ENCODE assay signal across 15 cellular contexts in genomic region chr4:85759392-85759791, GRCh38.
DNase-seq lines count a peak whose midpoint lies in the region; ATAC-seq and TF ChIP-seq lines count a peak whose summit lies in the region.
"Had no signal": no experiment of that assay in that cellular context is flagged by ENCODE, and none has a peak within 500 bp of the region (broad histone marks: within the 10 kb centered on the region; RNA-seq: fewer than 3 reads in every experiment).

No MANE protein-coding gene starts in this region.

- peaks cover 34% of the 10 kb centered on the region for H3K4me1 Mint-ChIP-seq in endodermal cell

- H3K4me3 ChIP-seq in endodermal cell (ENCODE audit: low read length) = no peak overlapping the region
- H3K4me3 ChIP-seq in mesenchymal stem cell (ENCODE audit: insufficient read depth in 1 of 2, low read depth in 1 of 2, low read length in 2 of 2) = no peak overlapping the region
- no peak overlapping the region for H3K4me3 ChIP-seq in trophoblast cell (ENCODE audit: low read depth, low read length)
- H3K4me3 ChIP-seq: GM23248 had no signal

- H3K27ac ChIP-seq in endodermal cell (ENCODE audit: low read depth, low read length) (no peak overlapping the region), mesenchymal stem cell (ENCODE audit: low read length, poor library complexity, severe bottlenecking) (no peak overlapping the region), trophoblast cell (ENCODE audit: low read depth, low read length) (no peak overlapping the region)
- H3K27ac ChIP-seq: C4-2B had no signal

- WGBS in endodermal cell (ENCODE audit: insufficient coverage in 1 of 2, insufficient read length in 1 of 2), 2 experiments = 90 to 96% methylated on average over 3 of the region's 3 CpGs
- WGBS in mesenchymal stem cell = over 99% methylated on average over 3 of the region's 3 CpGs
- WGBS in trophoblast cell (ENCODE audit: extremely low coverage, insufficient coverage, insufficient read length) = no CpG with 5 or more reads among the region's 3 CpGs

- H2AFZ ChIP-seq in mesenchymal stem cell (ENCODE audit: low read depth, low read length) (no peak overlapping the region), trophoblast cell (ENCODE audit: insufficient read depth, low read length, poor library complexity) (no peak overlapping the region)
- H2AFZ ChIP-seq: GM23248 had no signal

- H3K36me3 ChIP-seq in endodermal cell (ENCODE audit: control insufficient read depth, insufficient read depth, low read length) (no peaks in the 10 kb centered on the region), mesenchymal stem cell (ENCODE audit: control insufficient read depth in 1 of 2, insufficient read depth in 2 of 2, low read depth in 1 of 2, low read length in 2 of 2) (no peaks in the 10 kb centered on the region), trophoblast cell (ENCODE audit: control insufficient read depth in 1 of 2, insufficient read depth in 2 of 2, low read length in 2 of 2) (no peaks in the 10 kb centered on the region)
- H3K36me3 ChIP-seq: BE2C had no signal

- H2BK5ac ChIP-seq in mesenchymal stem cell (ENCODE audit: low read depth, low read length, poor library complexity, severe bottlenecking) = no peak overlapping the region
- H2BK5ac ChIP-seq in trophoblast cell (ENCODE audit: low read depth, low read length, poor library complexity) = no peak overlapping the region

- H3K23ac ChIP-seq in mesenchymal stem cell (ENCODE audit: low read length in 2 of 2) = no peak overlapping the region
- H3K23ac ChIP-seq in trophoblast cell (ENCODE audit: low read length) = peak overlapping the region; percentile 33

- peak overlapping the region in 1 of 2 experiments; percentile 25 for H3K18ac ChIP-seq in mesenchymal stem cell (ENCODE audit: low read depth in 1 of 2, low read length in 2 of 2)
- no peak overlapping the region for H3K18ac ChIP-seq in trophoblast cell (ENCODE audit: low read length)

- no peak overlapping the region for H2BK12ac ChIP-seq in mesenchymal stem cell (ENCODE audit: low read length in 2 of 2)
- no peak overlapping the region for H2BK12ac ChIP-seq in trophoblast cell (ENCODE audit: low read length)

- H3K4ac ChIP-seq in mesenchymal stem cell (ENCODE audit: low read depth in 1 of 2, low read length in 2 of 2) = peak overlapping the region; percentile 57 to 82
- no peak overlapping the region for H3K4ac ChIP-seq in trophoblast cell (ENCODE audit: low read depth, low read length)

- no peak overlapping the region for H4K12ac ChIP-seq in trophoblast cell (ENCODE audit: low read depth, low read length)

- no peak overlapping the region for H2BK15ac ChIP-seq in mesenchymal stem cell (ENCODE audit: low read depth, poor library complexity, severe bottlenecking)

- no peaks in the 10 kb centered on the region for H3K27me3 Mint-ChIP-seq in endodermal cell (ENCODE audit: insufficient read depth)

- peaks cover 3% of the 10 kb centered on the region for H3K9me3 Mint-ChIP-seq in endodermal cell
- H3K9me3 Mint-ChIP-seq: CD8-positive, alpha-beta T cell had no signal

- TF ChIP-seq CTCF in endodermal cell (conservative IDR thresholded peaks at IDR 0.05) = no peak

- no peaks in the 10 kb centered on the region for H3K79me2 ChIP-seq in trophoblast cell (ENCODE audit: control insufficient read depth, insufficient read depth, low read length, poor library complexity)

- H3K36me3 Mint-ChIP-seq in endodermal cell (ENCODE audit: low read depth) = no peaks in the 10 kb centered on the region
- H3K36me3 Mint-ChIP-seq: CD8-positive, alpha-beta T cell had no signal

- H3K27me3 ChIP-seq in endodermal cell (ENCODE audit: control insufficient read depth, insufficient read depth, low read length, poor library complexity, severe bottlenecking) (no peaks in the 10 kb centered on the region), mesenchymal stem cell (ENCODE audit: control insufficient read depth in 1 of 2, insufficient read depth in 1 of 2, low read length in 2 of 2) (no peaks in the 10 kb centered on the region), trophoblast cell (ENCODE audit: insufficient read depth, low read length) (no peaks in the 10 kb centered on the region)
- H3K27me3 ChIP-seq: BE2C had no signal

- H3K9me3 ChIP-seq in endodermal cell (ENCODE audit: control insufficient read depth, low read length) (no peaks in the 10 kb centered on the region), mesenchymal stem cell (ENCODE audit: control insufficient read depth, low read length) (no peaks in the 10 kb centered on the region), trophoblast cell (ENCODE audit: insufficient read depth, low read depth, low read length) (no peaks in the 10 kb centered on the region)
- H3K9me3 ChIP-seq: BE2C had no signal

- H4K91ac ChIP-seq in mesenchymal stem cell (ENCODE audit: low read length) (no peak overlapping the region), trophoblast cell (ENCODE audit: low read depth, low read length) (no peak overlapping the region)

- H3K4me3 Mint-ChIP-seq in endodermal cell = no peak overlapping the region
- H3K4me3 Mint-ChIP-seq: CD8-positive, alpha-beta T cell had no signal

- ATAC-seq in GM21825 (IDR thresholded peaks at IDR 0.05; ENCODE audit: unreplicated experiment) = no peak
- ATAC-seq: CD8-positive, alpha-beta T cell had no signal

- H3K4me1 ChIP-seq in endodermal cell (ENCODE audit: control insufficient read depth, insufficient read depth, low read length) = peaks cover 15% of the 10 kb centered on the region
- peaks cover 3% of the 10 kb centered on the region for H3K4me1 ChIP-seq in mesenchymal stem cell (ENCODE audit: control insufficient read depth, insufficient read depth, low read depth, low read length)
- no peaks in the 10 kb centered on the region for H3K4me1 ChIP-seq in trophoblast cell (ENCODE audit: control insufficient read depth in 1 of 2, insufficient read depth in 2 of 2, low read length in 2 of 2)
- H3K4me1 ChIP-seq: BE2C had no signal

- no peak overlapping the region for H3K14ac ChIP-seq in mesenchymal stem cell (ENCODE audit: low read length in 2 of 2)
- H3K14ac ChIP-seq in trophoblast cell (ENCODE audit: low read length) = no peak overlapping the region

- H3K4me2 ChIP-seq in mesenchymal stem cell (ENCODE audit: low read length, poor library complexity, severe bottlenecking) = no peak overlapping the region
- no peak overlapping the region for H3K4me2 ChIP-seq in trophoblast cell (ENCODE audit: low read length)

- H3K9ac ChIP-seq in endodermal cell (ENCODE audit: extremely low read depth, low read length, poor library complexity, severe bottlenecking) (no peak overlapping the region), mesenchymal stem cell (ENCODE audit: low read length) (peak overlapping the region; percentile 8), trophoblast cell (ENCODE audit: low read length) (no peak overlapping the region)
- H3K9ac ChIP-seq: GM23248 had no signal

- DNase-seq in OCI-M1 (lab: John Stamatoyannopoulos, UW) (peak; percentile 19), endodermal cell (no peak), mesenchymal stem cell (no peak), trophoblast cell (no peak), SKM-1 treated with dmso at 0.1 percent for 144 hours (lab: John Stamatoyannopoulos, UW; ENCODE audit: unreplicated experiment) (no peak), NCI-H748 treated with DMSO at 0.1 percent for 48 hours (lab: John Stamatoyannopoulos, UW) (no peak)
- DNase-seq: BE2C; CD8-positive, alpha-beta T cell; COR-L47; DMS53; GF-D8; GM23248; H7 had no signal

- H2BK120ac ChIP-seq in mesenchymal stem cell (ENCODE audit: low read depth, low read length) (no peak overlapping the region), trophoblast cell (ENCODE audit: insufficient read depth, low read length, poor library complexity) (no peak overlapping the region)

- H4K8ac ChIP-seq in mesenchymal stem cell (ENCODE audit: low read length) = peak overlapping the region; percentile 35
- H4K8ac ChIP-seq in trophoblast cell (ENCODE audit: low read depth, low read length) = no peak overlapping the region

- H3K27ac Mint-ChIP-seq in endodermal cell = peak overlapping the region; percentile 59
- H3K27ac Mint-ChIP-seq: CD8-positive, alpha-beta T cell had no signal

- no peak overlapping the region for H2AK5ac ChIP-seq in mesenchymal stem cell (ENCODE audit: low read length, severe bottlenecking)
- no peak overlapping the region for H2AK5ac ChIP-seq in trophoblast cell (ENCODE audit: low read length)

- H3K79me1 ChIP-seq in mesenchymal stem cell (replicated peaks; ENCODE audit: low read length, poor library complexity, severe bottlenecking) (no peaks in the 10 kb centered on the region), trophoblast cell (ENCODE audit: low read length) (no peaks in the 10 kb centered on the region)
